ENCODE assay signal across 11 cellular contexts in the genomic region with DNA sequence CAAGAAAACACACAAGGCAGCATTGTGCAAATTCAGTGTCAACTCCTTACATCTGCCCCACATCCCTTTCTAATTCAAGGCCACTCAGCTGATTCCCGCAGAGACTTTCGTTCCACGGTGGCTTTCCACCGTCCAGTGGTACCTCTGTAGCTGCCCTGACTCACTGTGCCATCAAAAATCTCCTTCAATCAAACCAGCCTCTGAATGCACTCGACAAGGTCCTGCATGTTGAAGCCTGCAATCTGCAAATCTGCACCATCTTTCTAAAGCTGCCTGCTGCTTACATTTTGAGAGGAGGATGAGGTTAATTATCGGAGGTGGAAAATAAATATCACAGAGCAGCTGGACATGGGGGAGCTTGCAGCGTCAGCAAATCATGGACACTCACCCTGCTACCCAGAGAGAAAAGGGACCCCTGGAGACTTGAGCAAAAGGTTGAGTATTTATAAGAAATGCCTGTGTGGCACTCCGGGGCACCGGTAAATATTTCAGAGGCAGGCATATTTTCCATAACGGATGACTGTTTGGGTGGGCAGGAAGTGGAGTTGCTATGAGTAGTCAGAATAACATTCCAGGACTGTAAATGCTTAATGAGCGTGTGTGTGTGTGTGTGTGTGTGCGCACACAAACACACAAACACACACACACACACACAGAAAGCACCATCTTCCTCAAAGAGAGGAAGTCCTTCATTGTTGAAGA.
DNase-seq lines count a peak whose midpoint lies in the region; ATAC-seq and TF ChIP-seq lines count a peak whose summit lies in the region.
"Had no signal": no experiment of that assay in that cellular context is flagged by ENCODE, and none has a peak within 500 bp of the region (broad histone marks: within the 10 kb centered on the region; RNA-seq: fewer than 3 reads in every experiment).

No MANE protein-coding gene starts in this region.

- DNase-seq in HT1080 (ENCODE audit: low read depth) (peak; percentile 82), amniotic epithelial cell (ENCODE audit: low read depth) (peak; percentile 77), iris pigment epithelial cell (ENCODE audit: low read depth) (peak; percentile 80), thoracic aorta (ENCODE audit: low spot score) (no peak), OCI-M2 (lab: John Stamatoyannopoulos, UW; ENCODE audit: unreplicated experiment) (no peak), cerebellar cortex (ENCODE audit: low spot score) (no peak)
- DNase-seq: activated naive CD4-positive, alpha-beta T cell treated with anti-CD3 and anti-CD28 coated beads, Interleukin-2, amount 10 ng/mL, durations not matched to agents 7 days and 5 days; esophagus squamous epithelium; NCI-H2171 treated with DMSO at 0.1 percent for 48 hours had no signal

- H3K36me3 ChIP-seq in thoracic aorta, result no peaks in the 10 kb centered on the region
- H3K36me3 ChIP-seq: esophagus squamous epithelium, neutrophil had no signal

- ATAC-seq in thoracic aorta (ENCODE audit: insufficient number of reproducible peaks, low FRiP score, low read depth) (no peak), HG02623 (IDR thresholded peaks at IDR 0.05; ENCODE audit: unreplicated experiment) (no peak)

- peaks cover 0 to 10% of the 10 kb centered on the region in 2 donors for H3K4me1 ChIP-seq in thoracic aorta (ENCODE audit: control insufficient read depth in 1 of 2, low read depth in 2 of 2)

- H3K9me3 ChIP-seq in thoracic aorta, result no peaks in the 10 kb centered on the region
- H3K9me3 ChIP-seq: esophagus squamous epithelium, neutrophil had no signal

- peak overlapping the region in 1 of 2 donors; percentile 21 for H3K27ac ChIP-seq in thoracic aorta
- H3K27ac ChIP-seq: neutrophil had no signal

- peak overlapping the region; percentile 55 for H3K4me3 ChIP-seq in thoracic aorta

- H3K27me3 ChIP-seq in thoracic aorta (replicated peaks; ENCODE audit: insufficient read depth), result no peaks in the 10 kb centered on the region
- H3K27me3 ChIP-seq: esophagus squamous epithelium, neutrophil had no signal

- TF ChIP-seq CTCF in thoracic aorta (IDR thresholded peaks at IDR 0.05), result no peak

Comparison
In these comparisons a context has a peak if more than half of its experiments do, and no peak if none do; other contexts are left out.
1. DNase-seq: peak in HT1080 (single experiment), amniotic epithelial cell (single experiment) and iris pigment epithelial cell (single experiment); none in thoracic aorta (single experiment), OCI-M2 (single experiment) and cerebellar cortex (single experiment).